Comparison of ENCODE assay signal across 1 cellular context in genomic region chr2:130241041-130241707, GRCh38.
TF ChIP-seq lines count a peak whose summit lies in the region.

No MANE protein-coding gene starts in this region.

TF ChIP-seq in K562, 482 proteins besides CTCF, POLR2A, EP300 and RAD21 (continued from another document and continues in another):
- TF ChIP-seq JUND (IDR thresholded peaks at IDR 0.05; ENCODE audit: borderline replicate concordance, low read depth, low read length) (peak; percentile 81), JUND (tag; IDR thresholded peaks at IDR 0.05; ENCODE audit: borderline replicate concordance, low read depth, low read length) (peak; percentile 86; the same call in 2 of the 3 replicates), HDAC8 (tag; IDR thresholded peaks at IDR 0.05) (no peak), KAT8 (IDR thresholded peaks at IDR 0.05; ENCODE audit: low read depth) (no peak), ZNF766 (CRISPR knock-in tag; conservative IDR thresholded peaks at IDR 0.05) (no peak), CHD4 (IDR thresholded peaks at IDR 0.05; ENCODE audit: insufficient read depth, insufficient replicate concordance, low read depth, low read length, poor library complexity, severe bottlenecking) (no peak), ZNF263 (CRISPR knock-in tag; IDR thresholded peaks at IDR 0.05; ENCODE audit: borderline replicate concordance) (no peak), MECOM (CRISPR knock-in tag; IDR thresholded peaks at IDR 0.05) (no peak), PPARD (CRISPR knock-in tag; IDR thresholded peaks at IDR 0.05) (no peak), COPS2 (conservative IDR thresholded peaks at IDR 0.05) (no peak), PBX2 (CRISPR knock-in tag; IDR thresholded peaks at IDR 0.05; ENCODE audit: low read depth) (no peak), PBX2 (tag; conservative IDR thresholded peaks at IDR 0.05; ENCODE audit: low read depth) (peak; percentile 55), NRF1 (conservative IDR thresholded peaks at IDR 0.05 in 1 of 2, IDR thresholded peaks at IDR 0.05 in 1 of 2) (peak; percentile 12 to 28; a peak in 2 of 4 replicates), THRB (CRISPR knock-in tag; conservative IDR thresholded peaks at IDR 0.05) (no peak), ZBTB11 (CRISPR knock-in tag; IDR thresholded peaks at IDR 0.05) (no peak), ZNF76 (CRISPR knock-in tag; IDR thresholded peaks at IDR 0.05; ENCODE audit: borderline replicate concordance) (no peak), ZNF146 (CRISPR knock-in tag; IDR thresholded peaks at IDR 0.05; ENCODE audit: unreplicated experiment) (no peak), ZBTB26 (CRISPR knock-in tag; IDR thresholded peaks at IDR 0.05) (no peak), TGIF2 (CRISPR knock-in tag; IDR thresholded peaks at IDR 0.05) (no peak), KAT7 (CRISPR knock-in tag; IDR thresholded peaks at IDR 0.05; ENCODE audit: borderline replicate concordance) (no peak), ZNF561 (CRISPR knock-in tag; conservative IDR thresholded peaks at IDR 0.05) (no peak), HEY1 (CRISPR knock-in tag; IDR thresholded peaks at IDR 0.05; ENCODE audit: borderline replicate concordance) (no peak), POLR3A (IDR thresholded peaks at IDR 0.05; ENCODE audit: borderline replicate concordance, extremely low read depth, insufficient read depth, insufficient read length) (no peak), FOXJ3 (CRISPR knock-in tag; IDR thresholded peaks at IDR 0.05) (no peak), HDAC1 (IDR thresholded peaks at IDR 0.05) (peak in 1 of 2 experiments; percentile 65; a peak in 2 of 4 replicates), XRCC5 (IDR thresholded peaks at IDR 0.05; ENCODE audit: low read depth, low read length) (no peak), SUPT5H (IDR thresholded peaks at IDR 0.05) (no peak), JUN (IDR thresholded peaks at IDR 0.05; ENCODE audit: borderline replicate concordance, low read depth, low read length) (0 out of 2 replicates have a peak, but pooled peaks have one; percentile 18), JUN (CRISPR knock-in tag; IDR thresholded peaks at IDR 0.05; ENCODE audit: borderline replicate concordance) (no peak), CAMTA2 (CRISPR knock-in tag; conservative IDR thresholded peaks at IDR 0.05) (no peak), BRF1 (IDR thresholded peaks at IDR 0.05; ENCODE audit: borderline replicate concordance, extremely low read depth, insufficient read length) (no peak), SMARCB1 (IDR thresholded peaks at IDR 0.05; ENCODE audit: insufficient read length, low read depth) (no peak), RFX5 (IDR thresholded peaks at IDR 0.05; ENCODE audit: low read depth, low read length) (no peak), UBTF (IDR thresholded peaks at IDR 0.05; ENCODE audit: borderline replicate concordance in 1 of 2, low read depth in 2 of 2, low read length in 2 of 2) (no peak), PKNOX1 (IDR thresholded peaks at IDR 0.05) (peak; percentile 95), ZBTB34 (CRISPR knock-in tag; IDR thresholded peaks at IDR 0.05) (no peak), STAT5B (CRISPR knock-in tag; IDR thresholded peaks at IDR 0.05) (no peak), MTA3 (IDR thresholded peaks at IDR 0.05; ENCODE audit: borderline replicate concordance) (no peak), NFYB (IDR thresholded peaks at IDR 0.05; ENCODE audit: extremely low read depth, insufficient read length) (no peak), MTA1 (IDR thresholded peaks at IDR 0.05; ENCODE audit: borderline replicate concordance) (no peak), SREBF2 (CRISPR knock-in tag; IDR thresholded peaks at IDR 0.05) (no peak), ATF3 (IDR thresholded peaks at IDR 0.05) (peak; percentile 88), ATF3 (CRISPR knock-in tag; conservative IDR thresholded peaks at IDR 0.05) (no peak), ATF7 (IDR thresholded peaks at IDR 0.05) (0 out of 2 replicates have a peak, but pooled peaks have one; percentile 15), ZNF512 (tag; IDR thresholded peaks at IDR 0.05) (no peak), ZNF24 (IDR thresholded peaks at IDR 0.05) (no peak), ZNF274 (IDR thresholded peaks at IDR 0.05; ENCODE audit: borderline replicate concordance, low read depth, low read length) (no peak), STAT6 (CRISPR knock-in tag; IDR thresholded peaks at IDR 0.05) (no peak), ZNF77 (CRISPR knock-in tag; IDR thresholded peaks at IDR 0.05) (no peak)
